ENCODE assay signal across 14 cellular contexts in genomic region chr3:117350386-117350785, GRCh38.
"Had no signal": no experiment of that assay in that cellular context is flagged by ENCODE, and none has a peak within 500 bp of the region (broad histone marks: within the 10 kb centered on the region; RNA-seq: fewer than 3 reads in every experiment).

No MANE protein-coding gene starts in this region.

- DNase-seq: effector memory CD4-positive, alpha-beta T cell; gastrocnemius medialis; glutamatergic neuron; islet precursor cell; left lung; lower lobe of right lung; mesenchymal stem cell; naive thymus-derived CD4-positive, alpha-beta T cell; nephron progenitor cell; sigmoid colon; stimulated activated CD4-positive, alpha-beta T cell treated with anti-CD3 and anti-CD28 coated beads, Interleukin-12 subunit alpha, Interleukin-12 subunit beta, amount 100 ng/mL, for 4 hours; stimulated activated naive CD4-positive, alpha-beta T cell; stomach; transverse colon had no signal

- H3K4me1 Mint-ChIP-seq: naive thymus-derived CD4-positive, alpha-beta T cell; nephron progenitor cell had no signal

- ATAC-seq: gastrocnemius medialis; left lung; lower lobe of right lung; naive thymus-derived CD4-positive, alpha-beta T cell had no signal

- H3K27ac Mint-ChIP-seq: naive thymus-derived CD4-positive, alpha-beta T cell; nephron progenitor cell had no signal

- H3K27me3 Mint-ChIP-seq: naive thymus-derived CD4-positive, alpha-beta T cell had no signal

- H3K9me3 Mint-ChIP-seq: nephron progenitor cell had no signal

- H3K36me3 Mint-ChIP-seq: naive thymus-derived CD4-positive, alpha-beta T cell had no signal

- H3K4me3 Mint-ChIP-seq: naive thymus-derived CD4-positive, alpha-beta T cell; nephron progenitor cell had no signal
